In the genomic region with DNA sequence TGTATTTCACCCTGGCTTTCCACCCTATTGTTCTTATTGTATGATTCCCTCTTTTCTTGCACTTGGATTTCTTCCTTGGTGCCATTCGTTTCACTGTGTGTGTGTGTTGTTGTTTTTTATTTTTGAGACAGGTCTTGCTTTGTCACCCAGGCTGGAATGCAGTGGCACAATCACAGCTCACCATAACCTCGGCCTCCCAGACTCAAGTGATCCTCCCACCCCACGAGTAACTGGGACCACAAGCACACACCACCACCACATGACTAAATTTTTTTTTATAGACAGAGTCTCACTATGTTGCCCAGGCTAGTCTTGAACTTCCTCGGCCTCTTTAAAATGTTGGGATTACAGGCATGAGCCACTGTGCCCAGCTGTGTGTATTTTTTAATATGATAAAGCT, we compare ENCODE assay signal across 16 cellular contexts.
DNase-seq lines count a peak whose midpoint lies in the region; ATAC-seq, FAIRE-seq and TF ChIP-seq lines count a peak whose summit lies in the region.
"Had no signal": no experiment of that assay in that cellular context is flagged by ENCODE, and none has a peak within 500 bp of the region (broad histone marks: within the 10 kb centered on the region; RNA-seq: fewer than 3 reads in every experiment).

No MANE protein-coding gene starts in this region.

- CTCF ChIA-PET in A549 (lab: Yijun Ruan, JAX) (interaction anchor here (0.6 to 2.4 kb wide), 4 partner anchors 73 to 195 kb away, joined by 3 to 12 read pairs (median 5); a partner anchor contains a TSS), H1 (lab: Charles Lee; ENCODE audit: partially characterized antibody) (interaction anchor here (2.0 kb wide), 1 partner anchor 25 kb away, joined by 10 read pairs; no protein-coding TSS in a partner anchor)

- no peak overlapping the region for H3K18ac ChIP-seq in H1 (ENCODE audit: extremely low read depth, low read length)

- intact Hi-C loops in heart left ventricle (cut with DNase I): loop anchor here in 3 of 10 donors (5.0 to 10.0 kb wide), 3 partner anchors 64 to 193 kb away; a partner anchor contains a TSS

- H3K9me3 Mint-ChIP-seq in nephron progenitor cell: peaks cover 8% of the 10 kb centered on the region

- H3K27me3 Mint-ChIP-seq in nephron progenitor cell (ENCODE audit: low read depth, poor library complexity): no peaks in the 10 kb centered on the region

- H3K23ac ChIP-seq in H1 (ENCODE audit: insufficient read length): no peak overlapping the region

- H3K36me3 ChIP-seq in H1 (ENCODE audit: control insufficient read depth in 2 of 4, insufficient read depth in 4 of 4, low read length in 3 of 4) (no peaks in the 10 kb centered on the region), heart left ventricle (no peaks in the 10 kb centered on the region)

- H2BK20ac ChIP-seq in H1 (ENCODE audit: low read length): no peak overlapping the region

- DNase-seq in A549 (ENCODE audit: low read depth in 1 of 2, low spot score in 1 of 2) (no peak), M059J (ENCODE audit: low read depth) (peak; percentile 29), H1 (ENCODE audit: low read depth in 1 of 2, low spot score in 2 of 2) (no peak), nephron progenitor cell (no peak), CD1c-positive myeloid dendritic cell (ENCODE audit: extremely low spot score) (no peak), GOT3 (lab: John Stamatoyannopoulos, UW) (no peak), Kasumi-1 (lab: John Stamatoyannopoulos, UW) (no peak), heart left ventricle (no peak)
- DNase-seq: C1 segment of cervical spinal cord, NCI-H1092 treated with DMSO at 0.1 percent for 48 hours, NCI-H1694, NCI-H748 treated with DMSO at 0.1 percent for 48 hours, SIG-M5 had no signal

- H4K20me1 ChIP-seq in H1 (replicated peaks in 1 of 2; ENCODE audit: control insufficient read depth in 1 of 2, insufficient read depth in 2 of 2, low read length in 2 of 2): peaks cover 0 to 2% of the 10 kb centered on the region in 2 experiments

- POLR2A ChIA-PET in A549 (lab: Yijun Ruan, JAX): no interaction called here
- POLR2A ChIA-PET in H1 (lab: Charles Lee; ENCODE audit: partially characterized antibody): no interaction called here

- no peak overlapping the region for H4K8ac ChIP-seq in H1 (ENCODE audit: extremely low read depth, insufficient read depth, low read length)

- ATAC-seq in A549 (no peak), heart left ventricle (no peak)
- ATAC-seq: K562, Panc1 had no signal

- H2BK5ac ChIP-seq in H1 (ENCODE audit: low read depth, low read length): no peak overlapping the region

- peaks cover 40% of the 10 kb centered on the region for H3K36me3 Mint-ChIP-seq in nephron progenitor cell (ENCODE audit: low read depth)

- WGBS in A549 (ENCODE audit: missing lambda C conversion rate): 58% methylated on average over 4 of the region's 4 CpGs
- WGBS in H1 (ENCODE audit: extremely low coverage in 1 of 2, insufficient coverage in 1 of 2, insufficient read length in 1 of 2, insufficient replicate concordance in 2 of 2, low coverage in 1 of 2, low lambda C conversion rate in 2 of 2, missing lambda C conversion rate in 1 of 2), 2 experiments: 88% methylated on average over 4 of the region's 4 CpGs; no CpG with 5 or more reads in 1 of the 2 experiments
- whole genome bisulfite sequencing in heart left ventricle, 4 donors: 89 to 93% (median 91%) methylated on average over 4 of the region's 4 CpGs

- FAIRE-seq in A549 (lab: Jason Lieb, UNC) (no peak), H1 (lab: Jason Lieb, UNC) (no peak)
- FAIRE-seq: K562 had no signal

- H3K9ac ChIP-seq in H1 (replicated peaks in 1 of 4; ENCODE audit: extremely low read depth in 1 of 4, low read depth in 3 of 4, low read length in 3 of 4): no peak overlapping the region

- H3K4me3 ChIP-seq in A549 (peak overlapping the region; percentile 29; the same call in 1 of the 3 replicates), H1 (ENCODE audit: extremely low read depth in 1 of 4, insufficient read depth in 2 of 4, low read depth in 3 of 4, low read length in 4 of 4) (no peak overlapping the region), heart left ventricle (no peak overlapping the region)
- H3K4me3 ChIP-seq: K562 had no signal

- no peak overlapping the region for H4K5ac ChIP-seq in H1 (ENCODE audit: insufficient read length, low read depth, low read length)

- H3K27ac ChIP-seq in A549 (peak overlapping the region; percentile 69 to 83), H1 (ENCODE audit: low read depth, low read length) (no peak overlapping the region), heart left ventricle (no peak overlapping the region)
- H3K27ac ChIP-seq: HL-60 had no signal

- 0 out of 2 replicates have a peak overlapping the region, but pooled peaks have one; percentile 61 for H2BK15ac ChIP-seq in H1 (ENCODE audit: low read length)

- H3K4me1 ChIP-seq in A549 (peaks cover 52% of the 10 kb centered on the region), H1 (replicated peaks in 1 of 4; ENCODE audit: control insufficient read depth in 3 of 4, insufficient read depth in 4 of 4, low read length in 3 of 4) (peaks cover 0 to 3% (median 0%) of the 10 kb centered on the region in 4 experiments; a peak in 4 of 7 replicates), heart left ventricle (peaks cover 0 to 45% (median 18%) of the 10 kb centered on the region in 12 donors)

- H3K27ac Mint-ChIP-seq in nephron progenitor cell: peak overlapping the region; percentile 67

- H3K79me2 ChIP-seq in H1 (ENCODE audit: control insufficient read depth in 1 of 2, insufficient read depth in 2 of 2, low read length in 2 of 2): no peaks in the 10 kb centered on the region

- no peaks in the 10 kb centered on the region for H3K9me3 ChIP-seq in A549
- H3K9me3 ChIP-seq in H1 (ENCODE audit: insufficient read depth in 2 of 2, low read depth in 1 of 2, low read length in 1 of 2): no peaks in the 10 kb centered on the region
- no peaks in the 10 kb centered on the region for H3K9me3 ChIP-seq in heart left ventricle

- peak overlapping the region; percentile 87 for H3K4me2 ChIP-seq in A549
- H3K4me2 ChIP-seq in H1 (ENCODE audit: insufficient read depth in 1 of 2, low read depth in 2 of 2, low read length in 2 of 2): no peak overlapping the region

- TF ChIP-seq EP300 in A549 (IDR thresholded peaks at IDR 0.05) (no peak), H1 (IDR thresholded peaks at IDR 0.05; ENCODE audit: borderline replicate concordance in 1 of 2, low read depth in 2 of 2, low read length in 2 of 2) (no peak)

- H4K91ac ChIP-seq in H1 (replicated peaks; ENCODE audit: insufficient read length, low read length): no peak overlapping the region

- no peak overlapping the region for H3K56ac ChIP-seq in H1 (replicated peaks; ENCODE audit: insufficient read length, low read depth, low read length)

- TF ChIP-seq RAD21 in A549 (conservative IDR thresholded peaks at IDR 0.05 in 1 of 2, IDR thresholded peaks at IDR 0.05 in 1 of 2) (no peak), H1 (IDR thresholded peaks at IDR 0.05 in 1 of 2, conservative IDR thresholded peaks at IDR 0.05 in 1 of 2; ENCODE audit: low read depth in 2 of 2, low read length in 2 of 2) (no peak)

- H2AK5ac ChIP-seq in H1 (ENCODE audit: low read depth, low read length): no peak overlapping the region

- no peaks in the 10 kb centered on the region for H3K23me2 ChIP-seq in H1 (ENCODE audit: low read depth, low read length)

- peaks cover 51% of the 10 kb centered on the region for H3K4me1 Mint-ChIP-seq in nephron progenitor cell

- H2BK12ac ChIP-seq in H1 (ENCODE audit: low read depth, low read length): no peak overlapping the region

- TF ChIP-seq POLR2A in A549 (IDR thresholded peaks at IDR 0.05; ENCODE audit: low read length) (no peak), H1 (IDR thresholded peaks at IDR 0.05; ENCODE audit: control extremely low read depth in 1 of 2, low read depth in 2 of 2, low read length in 2 of 2) (no peak), heart left ventricle (IDR thresholded peaks at IDR 0.05) (no peak)

- H3K4me3 Mint-ChIP-seq in nephron progenitor cell: no peak overlapping the region

- TF ChIP-seq CTCF in A549 (IDR thresholded peaks at IDR 0.05) (no peak), H1 (IDR thresholded peaks at IDR 0.05; ENCODE audit: control extremely low read depth in 1 of 3, insufficient read depth in 1 of 3, low read depth in 1 of 3, low read length in 3 of 3) (no peak), nephron progenitor cell (IDR thresholded peaks at IDR 0.05) (no peak), heart left ventricle (IDR thresholded peaks at IDR 0.05) (no peak)

- no peak overlapping the region for H2AFZ ChIP-seq in H1 (ENCODE audit: low read length)

- H3K79me1 ChIP-seq in H1 (ENCODE audit: low read depth, low read length): no peaks in the 10 kb centered on the region

- no peak overlapping the region for H3K4ac ChIP-seq in H1 (replicated peaks; ENCODE audit: insufficient read length, low read depth, low read length)

- no peaks in the 10 kb centered on the region for H3K27me3 ChIP-seq in H1 (replicated peaks in 1 of 4; ENCODE audit: control insufficient read depth in 3 of 4, extremely low read depth in 1 of 4, insufficient read depth in 3 of 4, low read length in 3 of 4)
- H3K27me3 ChIP-seq in heart left ventricle: no peaks in the 10 kb centered on the region

- no peak overlapping the region for H3K14ac ChIP-seq in H1 (ENCODE audit: insufficient read length)

- no peak overlapping the region for H2BK120ac ChIP-seq in H1 (replicated peaks; ENCODE audit: low read depth, low read length)

TF ChIP-seq in A549, 52 proteins besides CTCF, POLR2A, EP300 and RAD21 (continues in another document):
- TF ChIP-seq, protein P1, sequence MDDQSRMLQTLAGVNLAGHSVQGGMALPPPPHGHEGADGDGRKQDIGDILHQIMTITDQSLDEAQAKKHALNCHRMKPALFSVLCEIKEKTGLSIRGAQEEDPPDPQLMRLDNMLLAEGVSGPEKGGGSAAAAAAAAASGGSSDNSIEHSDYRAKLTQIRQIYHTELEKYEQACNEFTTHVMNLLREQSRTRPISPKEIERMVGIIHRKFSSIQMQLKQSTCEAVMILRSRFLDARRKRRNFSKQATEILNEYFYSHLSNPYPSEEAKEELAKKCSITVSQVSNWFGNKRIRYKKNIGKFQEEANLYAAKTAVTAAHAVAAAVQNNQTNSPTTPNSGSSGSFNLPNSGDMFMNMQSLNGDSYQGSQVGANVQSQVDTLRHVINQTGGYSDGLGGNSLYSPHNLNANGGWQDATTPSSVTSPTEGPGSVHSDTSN (IDR thresholded peaks at IDR 0.05): no peak

TF ChIP-seq in H1, 55 proteins besides CTCF, POLR2A, EP300 and RAD21 (continues in another document):
- TF ChIP-seq, protein P2, sequence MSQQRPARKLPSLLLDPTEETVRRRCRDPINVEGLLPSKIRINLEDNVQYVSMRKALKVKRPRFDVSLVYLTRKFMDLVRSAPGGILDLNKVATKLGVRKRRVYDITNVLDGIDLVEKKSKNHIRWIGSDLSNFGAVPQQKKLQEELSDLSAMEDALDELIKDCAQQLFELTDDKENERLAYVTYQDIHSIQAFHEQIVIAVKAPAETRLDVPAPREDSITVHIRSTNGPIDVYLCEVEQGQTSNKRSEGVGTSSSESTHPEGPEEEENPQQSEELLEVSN (IDR thresholded peaks at IDR 0.05): no peak
- TF ChIP-seq CBX8 (IDR thresholded peaks at IDR 0.05; ENCODE audit: borderline replicate concordance, low read depth, low read length) (no peak), RBBP5 (IDR thresholded peaks at IDR 0.05; ENCODE audit: borderline replicate concordance, low read depth, low read length) (no peak), TCF12 (IDR thresholded peaks at IDR 0.05; ENCODE audit: low read depth, low read length) (no peak), CEBPB (IDR thresholded peaks at IDR 0.05; ENCODE audit: low read depth, low read length) (no peak), SIX5 (IDR thresholded peaks at IDR 0.05; ENCODE audit: low read depth, low read length) (no peak)

Comparison
In these comparisons a context has a peak if more than half of its experiments do, and no peak if none do; other contexts are left out.
1. H3K27ac ChIP-seq: peak in A549 (2 of 2); none in H1 (single experiment) and heart left ventricle (0 of 12).